Comparison of ENCODE assay signal across 14 cellular contexts in the genomic region with DNA sequence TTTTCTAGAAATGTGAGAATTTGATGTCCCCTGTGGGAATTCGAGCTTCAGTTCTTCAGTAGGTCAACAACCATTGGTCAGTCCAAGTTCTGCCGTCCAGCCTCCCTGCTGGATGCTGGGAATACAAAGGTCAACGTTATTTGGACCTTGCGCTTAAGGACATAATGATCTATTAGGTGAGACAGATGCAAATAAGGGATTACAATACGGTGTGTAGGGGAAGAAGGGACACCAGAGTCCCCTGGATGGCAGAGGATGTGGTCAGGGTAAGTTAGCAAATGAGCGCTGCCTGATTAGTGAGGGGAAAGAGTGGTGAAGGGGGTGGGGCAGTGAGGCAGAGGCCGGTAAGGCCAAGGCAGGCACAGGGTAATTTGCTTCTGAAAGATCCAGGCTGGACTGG. TPM values are rescaled to one million over a fixed set of nuclear protein-coding genes. Genes with fewer than 3 reads are reported as not detected.
A peak's percentile ranks its signal among the peaks of the same experiment; 100 is the strongest.
DNase-seq lines count a peak whose midpoint lies in the region; ATAC-seq and TF ChIP-seq lines count a peak whose summit lies in the region.
"Had no signal": no experiment of that assay in that cellular context is flagged by ENCODE, and none has a peak within 500 bp of the region (broad histone marks: within the 10 kb centered on the region; RNA-seq: fewer than 3 reads in every experiment).

No MANE protein-coding gene starts in this region.

- H3K36me3 Mint-ChIP-seq in endothelial cell (ENCODE audit: low read depth, unreplicated experiment): peaks cover 3% of the 10 kb centered on the region
- no peaks in the 10 kb centered on the region for H3K36me3 Mint-ChIP-seq in Calu3 (ENCODE audit: insufficient read depth, unreplicated experiment)

- DNase-seq in stimulated activated CD4-positive, alpha-beta T cell treated with anti-CD3 and anti-CD28 coated beads, Interleukin-15, amount 100 ng/mL, for 24 hours: peak; percentile 29
- DNase-seq in stimulated activated CD4-positive, alpha-beta T cell treated with anti-CD3 and anti-CD28 coated beads, Interleukin-2, amount 100 ng/mL, for 48 hours: no peak
- DNase-seq in NB4 (ENCODE audit: low read depth): peak; percentile 20
- DNase-seq in endothelial cell (ENCODE audit: low spot score): no peak
- peak; percentile 18 to 48 for DNase-seq in stimulated activated naive CD8-positive, alpha-beta T cell treated with anti-CD3 and anti-CD28 coated beads, Interleukin-15, amount 100 ng/mL, for 72 hours
- DNase-seq in GOT3 (lab: John Stamatoyannopoulos, UW): no peak
- DNase-seq in Calu3: no peak
- DNase-seq: AML-193, heart right ventricle, left lung had no signal

- H3K27ac Mint-ChIP-seq in endothelial cell (ENCODE audit: unreplicated experiment) (peak overlapping the region; percentile 76), Calu3 (ENCODE audit: unreplicated experiment) (no peak overlapping the region)
- H3K27ac Mint-ChIP-seq in stimulated activated naive CD8-positive, alpha-beta T cell treated with anti-CD3 and anti-CD28 coated beads, Interleukin-15, amount 100 ng/mL, for 72 hours: peak overlapping the region; percentile 80 to 87

- no TSS peak for BruUV-seq in Calu3 (replicated peaks; lab: Mats Ljungman, UMichigan)

- ATAC-seq in stimulated activated naive CD8-positive, alpha-beta T cell treated with anti-CD3 and anti-CD28 coated beads, Interleukin-15, amount 100 ng/mL, for 72 hours: peak; percentile 79
- no peak for ATAC-seq in HG03280 (IDR thresholded peaks at IDR 0.05; ENCODE audit: unreplicated experiment)

- TF ChIP-seq CTCF in NB4 (IDR thresholded peaks at IDR 0.05; ENCODE audit: low read depth, low read length): no peak
- no peak for TF ChIP-seq CTCF in endothelial cell (IDR thresholded peaks at IDR 0.05; ENCODE audit: unreplicated experiment)
- no peak for TF ChIP-seq CTCF in Calu3 (IDR thresholded peaks at IDR 0.05; ENCODE audit: unreplicated experiment)

- H3K4me3 Mint-ChIP-seq in endothelial cell (ENCODE audit: unreplicated experiment) (no peak overlapping the region), Calu3 (ENCODE audit: low read depth, unreplicated experiment) (no peak overlapping the region)
- H3K4me3 Mint-ChIP-seq in stimulated activated naive CD8-positive, alpha-beta T cell treated with anti-CD3 and anti-CD28 coated beads, Interleukin-15, amount 100 ng/mL, for 72 hours: peak overlapping the region; percentile 34 to 52
- H3K4me3 Mint-ChIP-seq: neural crest cell had no signal

- intact Hi-C loops in Calu3 (cut with micrococcal nuclease; ENCODE audit: unreplicated experiment): no loop called here

- CTCF ChIA-PET in Calu3 (lab: Charles Lee): no interaction called here

- no peak overlapping the region for H3K4me3 ChIP-seq in NB4 (ENCODE audit: low read depth, low read length)
- H3K4me3 ChIP-seq: heart right ventricle, left lung, right atrium auricular region, SJSA1 had no signal

- peaks cover 6% of the 10 kb centered on the region for H3K27me3 Mint-ChIP-seq in endothelial cell (ENCODE audit: unreplicated experiment)
- H3K27me3 Mint-ChIP-seq in stimulated activated naive CD8-positive, alpha-beta T cell treated with anti-CD3 and anti-CD28 coated beads, Interleukin-15, amount 100 ng/mL, for 72 hours: no peaks in the 10 kb centered on the region
- no peaks in the 10 kb centered on the region for H3K27me3 Mint-ChIP-seq in Calu3 (ENCODE audit: unreplicated experiment)

- TF ChIP-seq POLR2A in NB4 (IDR thresholded peaks at IDR 0.05; ENCODE audit: extremely low read depth, insufficient read length): no peak

- peaks cover 69% of the 10 kb centered on the region for H3K4me1 Mint-ChIP-seq in endothelial cell (ENCODE audit: unreplicated experiment)
- peaks cover 98% of the 10 kb centered on the region for H3K4me1 Mint-ChIP-seq in stimulated activated naive CD8-positive, alpha-beta T cell treated with anti-CD3 and anti-CD28 coated beads, Interleukin-15, amount 100 ng/mL, for 72 hours
- peaks cover 21% of the 10 kb centered on the region for H3K4me1 Mint-ChIP-seq in Calu3 (ENCODE audit: low read depth, unreplicated experiment)

- H3K9me3 Mint-ChIP-seq in endothelial cell (ENCODE audit: unreplicated experiment) (no peaks in the 10 kb centered on the region), Calu3 (ENCODE audit: low read depth, unreplicated experiment) (no peaks in the 10 kb centered on the region)
- H3K9me3 Mint-ChIP-seq in stimulated activated naive CD8-positive, alpha-beta T cell treated with anti-CD3 and anti-CD28 coated beads, Interleukin-15, amount 100 ng/mL, for 72 hours: no peaks in the 10 kb centered on the region
- H3K9me3 Mint-ChIP-seq: neural crest cell had no signal

RNA-seq across cellular contexts. Expression of gene CCNY, which starts 16.2 kb away (rescaled TPM):
- total RNA-seq in endothelial cell (ENCODE audit: unreplicated experiment) (169 TPM), Calu3 (2022) (59.1 and 60.6 TPM in 2 replicates)

Comparison
In these comparisons a context has a peak if more than half of its experiments do, and no peak if none do; other contexts are left out.
1. DNase-seq: peak in stimulated activated CD4-positive, alpha-beta T cell treated with anti-CD3 and anti-CD28 coated beads, Interleukin-15, amount 100 ng/mL, for 24 hours (single experiment), NB4 (single experiment) and stimulated activated naive CD8-positive, alpha-beta T cell treated with anti-CD3 and anti-CD28 coated beads, Interleukin-15, amount 100 ng/mL, for 72 hours (2 of 2); none in stimulated activated CD4-positive, alpha-beta T cell treated with anti-CD3 and anti-CD28 coated beads, Interleukin-2, amount 100 ng/mL, for 48 hours (0 of 2), endothelial cell (single experiment), GOT3 (single experiment) and Calu3 (single experiment).
2. H3K4me3 Mint-ChIP-seq: peak in stimulated activated naive CD8-positive, alpha-beta T cell treated with anti-CD3 and anti-CD28 coated beads, Interleukin-15, amount 100 ng/mL, for 72 hours (2 of 2); none in endothelial cell (single experiment) and Calu3 (single experiment).